9 cellular contexts compared by ENCODE assay signal in the genomic region with DNA sequence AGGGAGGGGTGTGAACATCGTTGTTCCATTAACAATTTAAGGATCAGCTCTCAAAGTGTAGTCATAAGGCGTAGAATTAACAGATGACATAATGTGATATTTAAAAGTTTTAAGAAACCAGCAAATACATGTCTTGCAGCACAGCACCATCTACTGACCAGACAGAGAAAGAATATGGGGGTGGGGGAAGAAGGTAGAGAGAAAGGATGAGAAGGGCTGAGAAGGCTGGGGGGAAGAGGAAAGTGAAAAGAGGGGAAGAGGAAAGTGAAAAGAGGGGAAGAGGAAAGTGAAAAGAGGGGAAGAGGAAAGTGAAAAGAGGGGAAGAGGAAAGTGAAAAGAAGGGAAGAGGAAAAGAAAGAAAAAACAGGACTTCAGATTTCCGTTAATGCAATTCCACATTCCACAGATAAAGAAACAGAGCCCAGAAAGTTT.
DNase-seq lines count a peak whose midpoint lies in the region; ATAC-seq and TF ChIP-seq lines count a peak whose summit lies in the region.
"Had no signal": no experiment of that assay in that cellular context is flagged by ENCODE, and none has a peak within 500 bp of the region (broad histone marks: within the 10 kb centered on the region; RNA-seq: fewer than 3 reads in every experiment).

No MANE protein-coding gene starts in this region.

- H3K4me3 ChIP-seq in neural cell (ENCODE audit: low read length): no peak overlapping the region

- H3K9me3 ChIP-seq in neural cell (ENCODE audit: low read length): no peaks in the 10 kb centered on the region

- DNase-seq in activated CD4-positive, alpha-beta T cell treated with anti-CD3 and anti-CD28 coated beads, Interleukin-2, amount 10 ng/mL, durations not matched to agents 24 days and 14 days: peak; percentile 59
- DNase-seq in activated CD4-positive, alpha-beta T cell treated with anti-CD3 and anti-CD28 coated beads, Interleukin-2, amount 50 U/mL, for 4 hours: no peak
- DNase-seq in Kasumi-1 (lab: John Stamatoyannopoulos, UW) (peak; percentile 53 to 57), OCI-M1 (lab: John Stamatoyannopoulos, UW) (peak; percentile 70), endothelial cell (ENCODE audit: low spot score) (peak; percentile 10)
- no peak for DNase-seq in activated CD8-positive, alpha-beta memory T cell treated with anti-CD3 and anti-CD28 coated beads, Interleukin-2, amount 10 ng/mL, durations not matched to agents 7 days and 5 days

- H3K27ac Mint-ChIP-seq in activated CD4-positive, alpha-beta T cell treated with anti-CD3 and anti-CD28 coated beads, Interleukin-2, amount 10 ng/mL, durations not matched to agents 24 days and 14 days: no peak overlapping the region
- H3K27ac Mint-ChIP-seq in endothelial cell (ENCODE audit: unreplicated experiment): no peak overlapping the region
- H3K27ac Mint-ChIP-seq in activated CD8-positive, alpha-beta memory T cell treated with anti-CD3 and anti-CD28 coated beads, Interleukin-2, amount 10 ng/mL, durations not matched to agents 7 days and 5 days: no peak overlapping the region
- H3K27ac Mint-ChIP-seq: activated naive CD4-positive, alpha-beta T cell treated with anti-CD3 and anti-CD28 coated beads, Interleukin-2, amount 50 U/mL, for 24 hours had no signal

- H3K9me3 Mint-ChIP-seq in activated CD4-positive, alpha-beta T cell treated with anti-CD3 and anti-CD28 coated beads, Interleukin-2, amount 10 ng/mL, durations not matched to agents 24 days and 14 days: no peaks in the 10 kb centered on the region
- no peaks in the 10 kb centered on the region for H3K9me3 Mint-ChIP-seq in endothelial cell (ENCODE audit: unreplicated experiment)
- no peaks in the 10 kb centered on the region for H3K9me3 Mint-ChIP-seq in activated CD8-positive, alpha-beta memory T cell treated with anti-CD3 and anti-CD28 coated beads, Interleukin-2, amount 10 ng/mL, durations not matched to agents 7 days and 5 days (ENCODE audit: low read depth)

- peak; percentile 91 for TF ChIP-seq RAD21 in neural cell (conservative IDR thresholded peaks at IDR 0.05)

- no peak for TF ChIP-seq EP300 in neural cell (conservative IDR thresholded peaks at IDR 0.05; ENCODE audit: poor library complexity, severe bottlenecking)

- no peaks in the 10 kb centered on the region for H3K9me2 ChIP-seq in neural cell (ENCODE audit: insufficient read depth, low read length)

- CTCF ChIA-PET in activated CD8-positive, alpha-beta memory T cell treated with anti-CD3 and anti-CD28 coated beads, Interleukin-2, amount 10 ng/mL, durations not matched to agents 7 days and 5 days (lab: Charles Lee): no interaction called here

- no peak overlapping the region for H3K4me2 ChIP-seq in neural cell (ENCODE audit: low read length)

- H3K4me1 Mint-ChIP-seq in activated CD4-positive, alpha-beta T cell treated with anti-CD3 and anti-CD28 coated beads, Interleukin-2, amount 10 ng/mL, durations not matched to agents 24 days and 14 days: no peaks in the 10 kb centered on the region
- H3K4me1 Mint-ChIP-seq in endothelial cell (ENCODE audit: unreplicated experiment): peaks cover 6% of the 10 kb centered on the region
- peaks cover 3% of the 10 kb centered on the region for H3K4me1 Mint-ChIP-seq in activated CD8-positive, alpha-beta memory T cell treated with anti-CD3 and anti-CD28 coated beads, Interleukin-2, amount 10 ng/mL, durations not matched to agents 7 days and 5 days
- H3K4me1 Mint-ChIP-seq: activated naive CD4-positive, alpha-beta T cell treated with anti-CD3 and anti-CD28 coated beads, Interleukin-2, amount 50 U/mL, for 24 hours had no signal

- H3K9ac ChIP-seq in neural cell (ENCODE audit: low read length): no peak overlapping the region

- no peaks in the 10 kb centered on the region for H3K27me3 ChIP-seq in neural cell (ENCODE audit: insufficient read depth, low read depth, low read length)

- TF ChIP-seq CTCF in endothelial cell (IDR thresholded peaks at IDR 0.05; ENCODE audit: unreplicated experiment): no peak
- peak; percentile 90 for TF ChIP-seq CTCF in neural cell (IDR thresholded peaks at IDR 0.05; ENCODE audit: poor library complexity, severe bottlenecking)

- H3K36me3 Mint-ChIP-seq in activated CD4-positive, alpha-beta T cell treated with anti-CD3 and anti-CD28 coated beads, Interleukin-2, amount 10 ng/mL, durations not matched to agents 24 days and 14 days (ENCODE audit: low read depth): no peaks in the 10 kb centered on the region
- no peaks in the 10 kb centered on the region for H3K36me3 Mint-ChIP-seq in endothelial cell (ENCODE audit: low read depth, unreplicated experiment)
- H3K36me3 Mint-ChIP-seq in activated CD8-positive, alpha-beta memory T cell treated with anti-CD3 and anti-CD28 coated beads, Interleukin-2, amount 10 ng/mL, durations not matched to agents 7 days and 5 days: no peaks in the 10 kb centered on the region
- H3K36me3 Mint-ChIP-seq: activated naive CD4-positive, alpha-beta T cell treated with anti-CD3 and anti-CD28 coated beads, Interleukin-2, amount 50 U/mL, for 24 hours had no signal

- H3K4me3 Mint-ChIP-seq in activated CD4-positive, alpha-beta T cell treated with anti-CD3 and anti-CD28 coated beads, Interleukin-2, amount 10 ng/mL, durations not matched to agents 24 days and 14 days: no peak overlapping the region
- H3K4me3 Mint-ChIP-seq in endothelial cell (ENCODE audit: unreplicated experiment): no peak overlapping the region
- no peak overlapping the region for H3K4me3 Mint-ChIP-seq in activated CD8-positive, alpha-beta memory T cell treated with anti-CD3 and anti-CD28 coated beads, Interleukin-2, amount 10 ng/mL, durations not matched to agents 7 days and 5 days
- H3K4me3 Mint-ChIP-seq: activated naive CD4-positive, alpha-beta T cell treated with anti-CD3 and anti-CD28 coated beads, Interleukin-2, amount 50 U/mL, for 24 hours had no signal

- no peak for ATAC-seq in HG03025 (IDR thresholded peaks at IDR 0.05; ENCODE audit: low FRiP score, unreplicated experiment)
- ATAC-seq in activated CD8-positive, alpha-beta memory T cell treated with anti-CD3 and anti-CD28 coated beads, Interleukin-2, amount 10 ng/mL, durations not matched to agents 7 days and 5 days: no peak

- no peak overlapping the region for H3K27ac ChIP-seq in neural cell (ENCODE audit: low read length)

- intact Hi-C loops in activated CD4-positive, alpha-beta T cell treated with anti-CD3 and anti-CD28 coated beads, Interleukin-2, amount 10 ng/mL, durations not matched to agents 24 days and 14 days (cut with micrococcal nuclease): loop anchor here (5.0 kb wide), 2 partner anchors 1032 to 1092 kb away; partner anchors contain the start of gene BMP2

- H3K79me2 ChIP-seq in neural cell (replicated peaks; ENCODE audit: insufficient read depth, low read length): no peaks in the 10 kb centered on the region

- H4K20me1 ChIP-seq in neural cell (ENCODE audit: insufficient read depth): no peaks in the 10 kb centered on the region

- no peaks in the 10 kb centered on the region for H3K27me3 Mint-ChIP-seq in activated CD4-positive, alpha-beta T cell treated with anti-CD3 and anti-CD28 coated beads, Interleukin-2, amount 10 ng/mL, durations not matched to agents 24 days and 14 days
- H3K27me3 Mint-ChIP-seq in endothelial cell (ENCODE audit: unreplicated experiment): no peaks in the 10 kb centered on the region
- peaks cover 3% of the 10 kb centered on the region for H3K27me3 Mint-ChIP-seq in activated CD8-positive, alpha-beta memory T cell treated with anti-CD3 and anti-CD28 coated beads, Interleukin-2, amount 10 ng/mL, durations not matched to agents 7 days and 5 days

- H2AFZ ChIP-seq in neural cell (ENCODE audit: low read depth, low read length): no peak overlapping the region

- no peaks in the 10 kb centered on the region for H3K36me3 ChIP-seq in neural cell (ENCODE audit: insufficient read depth, low read length)

- no peaks in the 10 kb centered on the region for H3F3A ChIP-seq in neural cell (ENCODE audit: insufficient read depth, low read length, poor library complexity, severe bottlenecking)

TF ChIP-seq in neural cell, 6 proteins besides CTCF, POLR2A, EP300 and RAD21:
- no peak for TF ChIP-seq TAF1 (IDR thresholded peaks at IDR 0.05; ENCODE audit: low read depth)
- TF ChIP-seq SMC3 (conservative IDR thresholded peaks at IDR 0.05; ENCODE audit: poor library complexity): peak; percentile 86
TF ChIP-seq in neural cell: peak in this region for 1.

Comparison
In these comparisons a context has a peak if more than half of its experiments do, and no peak if none do; other contexts are left out.
1. DNase-seq: peak in activated CD4-positive, alpha-beta T cell treated with anti-CD3 and anti-CD28 coated beads, Interleukin-2, amount 10 ng/mL, durations not matched to agents 24 days and 14 days (single experiment), Kasumi-1 (2 of 2), OCI-M1 (single experiment) and endothelial cell (single experiment); none in activated CD4-positive, alpha-beta T cell treated with anti-CD3 and anti-CD28 coated beads, Interleukin-2, amount 50 U/mL, for 4 hours (0 of 2) and activated CD8-positive, alpha-beta memory T cell treated with anti-CD3 and anti-CD28 coated beads, Interleukin-2, amount 10 ng/mL, durations not matched to agents 7 days and 5 days (single experiment).